Comparison of ENCODE assay signal across 8 cellular contexts in genomic region chr4:140359571-140360427, GRCh38. TPM values are rescaled to one million over a fixed set of nuclear protein-coding genes. Genes with fewer than 3 reads are reported as not detected.
DNase-seq lines count a peak whose midpoint lies in the region; ATAC-seq and TF ChIP-seq lines count a peak whose summit lies in the region.

No MANE protein-coding gene starts in this region.

- no peaks in the 10 kb centered on the region for H3K36me3 ChIP-seq in left ventricle myocardium inferior

- TF ChIP-seq CTCF in left ventricle myocardium inferior (IDR thresholded peaks at IDR 0.05; ENCODE audit: borderline replicate concordance): peak; percentile 84

- H3K4me3 Mint-ChIP-seq in T-cell: no peak overlapping the region

- no peaks in the 10 kb centered on the region for H3K27me3 Mint-ChIP-seq in T-cell

- intact Hi-C loops in left ventricle myocardium inferior (cut with micrococcal nuclease) (loop anchor here (5.0 kb wide), 2 partner anchors 248 to 493 kb away; no protein-coding TSS in a partner anchor), sciatic nerve (cut with DNase I) (no loop called here)

- no peaks in the 10 kb centered on the region for H3K9me3 ChIP-seq in left ventricle myocardium inferior (replicated peaks)

- H3K4me1 ChIP-seq in left ventricle myocardium inferior: no peaks in the 10 kb centered on the region

- no peak overlapping the region for H3K27ac ChIP-seq in left ventricle myocardium inferior (replicated peaks)

- H3K9me3 Mint-ChIP-seq in T-cell: no peaks in the 10 kb centered on the region

- peaks cover 4 to 5% (median 4%) of the 10 kb centered on the region in 3 donors for H3K4me1 Mint-ChIP-seq in T-cell

- no peaks in the 10 kb centered on the region for H3K36me3 Mint-ChIP-seq in T-cell

- no peak overlapping the region for H3K4me3 ChIP-seq in left ventricle myocardium inferior

- CTCF ChIA-PET in T-cell (lab: Charles Lee): interaction anchor here (0.5 to 4.0 kb wide), 25 partner anchors 9 to 498 kb away, joined by 3 to 58 read pairs (median 4); partner anchors contain the start of genes SCOC (in 2 of the 2), CLGN (in 1 of the 2) and ELMOD2 (in 1 of the 2)

- DNase-seq in SIG-M5 treated with dmso at 0.1 percent for 504 hours (lab: John Stamatoyannopoulos, UW; ENCODE audit: unreplicated experiment): peak; percentile 63
- no peak for DNase-seq in SIG-M5 (lab: John Stamatoyannopoulos, UW)
- peak; percentile 77 for DNase-seq in NCI-H1417 treated with DMSO at 0.1 percent for 48 hours (lab: John Stamatoyannopoulos, UW)
- DNase-seq in T-cell: peak; percentile 34 to 80 (median 64)
- peak; percentile 76 for DNase-seq in amniotic epithelial cell (ENCODE audit: low read depth)
- DNase-seq in left ventricle myocardium inferior: peak; percentile 53
- DNase-seq in sciatic nerve (ENCODE audit: low spot score): peak; percentile 84

- H3K27ac Mint-ChIP-seq in T-cell: no peak overlapping the region

- POLR2A ChIA-PET in T-cell (lab: Charles Lee): interaction anchor here in 1 of 2 donors (0.6 kb wide), 1 partner anchor 864 kb away, joined by 3 read pairs; no protein-coding TSS in a partner anchor

- ATAC-seq in HG02852 (IDR thresholded peaks at IDR 0.05; ENCODE audit: unreplicated experiment): peak; percentile 97
- ATAC-seq in T-cell (replicated peaks in 1 of 4): peak; percentile 83 to 97 (median 90)
- ATAC-seq in sciatic nerve: peak; percentile 84

- no peaks in the 10 kb centered on the region for H3K27me3 ChIP-seq in left ventricle myocardium inferior (ENCODE audit: low read depth)

RNA-seq across cellular contexts. Expression of gene SCOC, which starts 13.6 kb away (rescaled TPM):
- total RNA-seq in T-cell (10 to 100 TPM; 10.3 to 19.3 (median 18.7) TPM), left ventricle myocardium inferior (84.5 TPM), sciatic nerve (52.3 TPM)
